ENCODE assay signal across 1 cellular context in the genomic region with DNA sequence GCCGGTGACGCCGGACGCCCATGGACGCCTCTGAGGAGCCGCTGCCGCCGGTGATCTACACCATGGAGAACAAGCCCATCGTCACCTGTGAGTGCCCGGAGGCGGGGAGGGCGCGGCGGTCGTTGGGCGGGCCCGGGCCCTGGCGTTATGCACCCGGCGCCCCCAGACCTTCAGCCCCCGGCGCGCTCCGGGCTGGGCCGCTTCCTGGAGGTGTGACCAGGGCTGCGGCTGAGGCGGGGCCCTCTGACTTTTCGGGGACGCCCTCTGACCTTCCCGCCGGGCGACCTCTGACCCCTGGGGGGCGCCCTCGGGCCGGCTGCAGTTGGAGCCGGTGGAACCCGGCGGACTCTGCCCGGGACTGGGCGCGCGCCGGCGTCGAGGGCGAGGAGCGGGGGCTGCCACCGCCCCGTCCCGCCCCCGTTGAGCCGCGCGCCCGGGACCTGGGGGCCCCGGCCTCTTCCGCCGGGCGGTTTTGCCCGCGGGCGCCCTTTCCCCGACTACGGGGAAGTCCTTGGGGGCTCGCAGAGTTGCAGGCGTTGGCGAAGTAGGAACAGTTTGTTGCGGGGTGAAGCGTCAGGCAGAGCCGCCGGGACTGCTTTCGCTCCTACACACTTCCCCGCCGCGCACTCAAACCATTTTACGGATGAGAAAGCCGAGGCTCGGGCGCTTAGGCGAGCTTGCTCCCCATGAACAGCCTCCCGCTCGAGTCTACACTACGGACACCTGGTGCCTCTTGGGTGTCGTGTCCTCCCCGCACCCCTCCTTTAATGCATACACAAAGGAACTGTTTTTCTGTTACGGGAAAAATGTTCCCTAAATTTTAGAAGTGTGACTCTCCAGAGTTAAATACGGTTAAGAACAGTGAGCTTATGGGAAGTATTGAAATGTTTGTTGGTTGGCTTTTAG.
TF ChIP-seq lines count a peak whose summit lies in the region.

No MANE protein-coding gene starts in this region.

TF ChIP-seq in HEK293, 187 proteins besides CTCF, POLR2A, EP300 and RAD21 (continued from another document and continues in another):
- TF ChIP-seq GFI1B (tag by site-specific recombination; IDR thresholded peaks at IDR 0.05) (no peak), ZNF112 (tag by site-specific recombination; IDR thresholded peaks at IDR 0.05) (no peak), ZNF138 (tag by site-specific recombination; IDR thresholded peaks at IDR 0.05; ENCODE audit: borderline replicate concordance) (no peak), ZNF48 (tag by site-specific recombination; IDR thresholded peaks at IDR 0.05) (no peak), OVOL3 (tag by site-specific recombination; IDR thresholded peaks at IDR 0.05) (no peak), KLF16 (tag by site-specific recombination; IDR thresholded peaks at IDR 0.05) (peak; percentile 26; the same call in 1 of the 2 replicates), SP3 (tag by site-specific recombination; IDR thresholded peaks at IDR 0.05) (peak; percentile 78), GLIS2 (tag by site-specific recombination; IDR thresholded peaks at IDR 0.05) (no peak), ZNF677 (tag by site-specific recombination; IDR thresholded peaks at IDR 0.05) (peak; percentile 52), ZNF132 (tag by site-specific recombination; IDR thresholded peaks at IDR 0.05; ENCODE audit: borderline replicate concordance) (no peak), ZNF24 (tag by site-specific recombination; IDR thresholded peaks at IDR 0.05) (no peak), ZNF16 (tag by site-specific recombination; IDR thresholded peaks at IDR 0.05; ENCODE audit: low read depth) (no peak), ZNF394 (tag by site-specific recombination; IDR thresholded peaks at IDR 0.05; ENCODE audit: borderline replicate concordance) (peak; percentile 22; the same call in 1 of the 2 replicates), ZNF561 (tag by site-specific recombination; IDR thresholded peaks at IDR 0.05; ENCODE audit: borderline replicate concordance) (peak; percentile 72; the same call in 1 of the 2 replicates), ZNF184 (tag by site-specific recombination; IDR thresholded peaks at IDR 0.05) (0 out of 2 replicates have a peak, but pooled peaks have one; percentile 21), IKZF3 (tag by site-specific recombination; IDR thresholded peaks at IDR 0.05) (peak; percentile 83), TCF7L2 (IDR thresholded peaks at IDR 0.05; ENCODE audit: borderline replicate concordance, low read depth, low read length) (no peak), ZNF600 (tag by site-specific recombination; IDR thresholded peaks at IDR 0.05) (no peak), ZNF140 (tag by site-specific recombination; IDR thresholded peaks at IDR 0.05) (no peak), TRIM28 (IDR thresholded peaks at IDR 0.05; ENCODE audit: borderline replicate concordance, low read length) (no peak), RBAK (tag by site-specific recombination; IDR thresholded peaks at IDR 0.05) (no peak), BCL11A (tag by site-specific recombination; IDR thresholded peaks at IDR 0.05; ENCODE audit: low read depth) (peak; percentile 75; the same call in 1 of the 2 replicates), OSR2 (tag by site-specific recombination; IDR thresholded peaks at IDR 0.05) (no peak), FEZF1 (tag by site-specific recombination; IDR thresholded peaks at IDR 0.05) (no peak), ZNF530 (tag by site-specific recombination; IDR thresholded peaks at IDR 0.05; ENCODE audit: low read depth) (no peak), ZNF274 (IDR thresholded peaks at IDR 0.05; ENCODE audit: low read length) (no peak), ZNF274 (tag by site-specific recombination; IDR thresholded peaks at IDR 0.05; ENCODE audit: borderline replicate concordance) (no peak), ZBTB17 (tag by site-specific recombination; IDR thresholded peaks at IDR 0.05) (no peak), ZBTB21 (tag by site-specific recombination; IDR thresholded peaks at IDR 0.05) (no peak), ZNF776 (tag by site-specific recombination; IDR thresholded peaks at IDR 0.05; ENCODE audit: borderline replicate concordance) (no peak), ZNF335 (tag by site-specific recombination; conservative IDR thresholded peaks at IDR 0.05) (no peak), ZEB2 (tag by site-specific recombination; IDR thresholded peaks at IDR 0.05) (peak; percentile 17; the same call in 1 of the 2 replicates), WT1 (tag by site-specific recombination; IDR thresholded peaks at IDR 0.05) (no peak), ZNF19 (tag by site-specific recombination; IDR thresholded peaks at IDR 0.05; ENCODE audit: low read depth) (no peak), ZNF585B (tag by site-specific recombination; IDR thresholded peaks at IDR 0.05) (no peak), ZNF791 (tag by site-specific recombination; IDR thresholded peaks at IDR 0.05) (no peak), ZSCAN23 (tag by site-specific recombination; IDR thresholded peaks at IDR 0.05) (no peak)
- TF ChIP-seq, protein P1, sequence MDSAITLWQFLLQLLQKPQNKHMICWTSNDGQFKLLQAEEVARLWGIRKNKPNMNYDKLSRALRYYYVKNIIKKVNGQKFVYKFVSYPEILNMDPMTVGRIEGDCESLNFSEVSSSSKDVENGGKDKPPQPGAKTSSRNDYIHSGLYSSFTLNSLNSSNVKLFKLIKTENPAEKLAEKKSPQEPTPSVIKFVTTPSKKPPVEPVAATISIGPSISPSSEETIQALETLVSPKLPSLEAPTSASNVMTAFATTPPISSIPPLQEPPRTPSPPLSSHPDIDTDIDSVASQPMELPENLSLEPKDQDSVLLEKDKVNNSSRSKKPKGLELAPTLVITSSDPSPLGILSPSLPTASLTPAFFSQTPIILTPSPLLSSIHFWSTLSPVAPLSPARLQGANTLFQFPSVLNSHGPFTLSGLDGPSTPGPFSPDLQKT (IDR thresholded peaks at IDR 0.05; ENCODE audit: borderline replicate concordance, low read depth, low read length) = no peak
- TF ChIP-seq, protein P2, sequence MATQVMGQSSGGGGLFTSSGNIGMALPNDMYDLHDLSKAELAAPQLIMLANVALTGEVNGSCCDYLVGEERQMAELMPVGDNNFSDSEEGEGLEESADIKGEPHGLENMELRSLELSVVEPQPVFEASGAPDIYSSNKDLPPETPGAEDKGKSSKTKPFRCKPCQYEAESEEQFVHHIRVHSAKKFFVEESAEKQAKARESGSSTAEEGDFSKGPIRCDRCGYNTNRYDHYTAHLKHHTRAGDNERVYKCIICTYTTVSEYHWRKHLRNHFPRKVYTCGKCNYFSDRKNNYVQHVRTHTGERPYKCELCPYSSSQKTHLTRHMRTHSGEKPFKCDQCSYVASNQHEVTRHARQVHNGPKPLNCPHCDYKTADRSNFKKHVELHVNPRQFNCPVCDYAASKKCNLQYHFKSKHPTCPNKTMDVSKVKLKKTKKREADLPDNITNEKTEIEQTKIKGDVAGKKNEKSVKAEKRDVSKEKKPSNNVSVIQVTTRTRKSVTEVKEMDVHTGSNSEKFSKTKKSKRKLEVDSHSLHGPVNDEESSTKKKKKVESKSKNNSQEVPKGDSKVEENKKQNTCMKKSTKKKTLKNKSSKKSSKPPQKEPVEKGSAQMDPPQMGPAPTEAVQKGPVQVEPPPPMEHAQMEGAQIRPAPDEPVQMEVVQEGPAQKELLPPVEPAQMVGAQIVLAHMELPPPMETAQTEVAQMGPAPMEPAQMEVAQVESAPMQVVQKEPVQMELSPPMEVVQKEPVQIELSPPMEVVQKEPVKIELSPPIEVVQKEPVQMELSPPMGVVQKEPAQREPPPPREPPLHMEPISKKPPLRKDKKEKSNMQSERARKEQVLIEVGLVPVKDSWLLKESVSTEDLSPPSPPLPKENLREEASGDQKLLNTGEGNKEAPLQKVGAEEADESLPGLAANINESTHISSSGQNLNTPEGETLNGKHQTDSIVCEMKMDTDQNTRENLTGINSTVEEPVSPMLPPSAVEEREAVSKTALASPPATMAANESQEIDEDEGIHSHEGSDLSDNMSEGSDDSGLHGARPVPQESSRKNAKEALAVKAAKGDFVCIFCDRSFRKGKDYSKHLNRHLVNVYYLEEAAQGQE (tag by site-specific recombination; IDR thresholded peaks at IDR 0.05) = no peak
- TF ChIP-seq, protein P3, sequence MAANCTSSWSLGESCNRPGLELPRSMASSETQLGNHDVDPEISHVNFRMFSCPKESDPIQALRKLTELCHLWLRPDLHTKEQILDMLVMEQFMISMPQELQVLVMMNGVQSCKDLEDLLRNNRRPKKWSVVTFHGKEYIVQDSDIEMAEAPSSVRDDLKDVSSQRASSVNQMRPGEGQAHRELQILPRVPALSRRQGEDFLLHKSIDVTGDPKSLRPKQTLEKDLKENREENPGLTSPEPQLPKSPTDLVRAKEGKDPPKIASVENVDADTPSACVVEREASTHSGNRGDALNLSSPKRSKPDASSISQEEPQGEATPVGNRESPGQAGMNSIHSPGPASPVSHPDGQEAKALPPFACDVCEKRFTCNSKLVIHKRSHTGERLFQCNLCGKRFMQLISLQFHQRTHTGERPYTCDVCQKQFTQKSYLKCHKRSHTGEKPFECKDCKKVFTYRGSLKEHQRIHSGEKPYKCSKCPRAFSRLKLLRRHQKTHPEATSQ (tag by site-specific recombination; IDR thresholded peaks at IDR 0.05) = no peak
- TF ChIP-seq, protein P4, sequence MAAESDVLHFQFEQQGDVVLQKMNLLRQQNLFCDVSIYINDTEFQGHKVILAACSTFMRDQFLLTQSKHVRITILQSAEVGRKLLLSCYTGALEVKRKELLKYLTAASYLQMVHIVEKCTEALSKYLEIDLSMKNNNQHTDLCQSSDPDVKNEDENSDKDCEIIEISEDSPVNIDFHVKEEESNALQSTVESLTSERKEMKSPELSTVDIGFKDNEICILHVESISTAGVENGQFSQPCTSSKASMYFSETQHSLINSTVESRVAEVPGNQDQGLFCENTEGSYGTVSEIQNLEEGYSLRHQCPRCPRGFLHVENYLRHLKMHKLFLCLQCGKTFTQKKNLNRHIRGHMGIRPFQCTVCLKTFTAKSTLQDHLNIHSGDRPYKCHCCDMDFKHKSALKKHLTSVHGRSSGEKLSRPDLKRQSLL (tag by site-specific recombination; IDR thresholded peaks at IDR 0.05) = no peak
- TF ChIP-seq, protein P5, sequence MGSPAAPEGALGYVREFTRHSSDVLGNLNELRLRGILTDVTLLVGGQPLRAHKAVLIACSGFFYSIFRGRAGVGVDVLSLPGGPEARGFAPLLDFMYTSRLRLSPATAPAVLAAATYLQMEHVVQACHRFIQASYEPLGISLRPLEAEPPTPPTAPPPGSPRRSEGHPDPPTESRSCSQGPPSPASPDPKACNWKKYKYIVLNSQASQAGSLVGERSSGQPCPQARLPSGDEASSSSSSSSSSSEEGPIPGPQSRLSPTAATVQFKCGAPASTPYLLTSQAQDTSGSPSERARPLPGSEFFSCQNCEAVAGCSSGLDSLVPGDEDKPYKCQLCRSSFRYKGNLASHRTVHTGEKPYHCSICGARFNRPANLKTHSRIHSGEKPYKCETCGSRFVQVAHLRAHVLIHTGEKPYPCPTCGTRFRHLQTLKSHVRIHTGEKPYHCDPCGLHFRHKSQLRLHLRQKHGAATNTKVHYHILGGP (tag by site-specific recombination; IDR thresholded peaks at IDR 0.05) = no peak
- TF ChIP-seq, protein P6, sequence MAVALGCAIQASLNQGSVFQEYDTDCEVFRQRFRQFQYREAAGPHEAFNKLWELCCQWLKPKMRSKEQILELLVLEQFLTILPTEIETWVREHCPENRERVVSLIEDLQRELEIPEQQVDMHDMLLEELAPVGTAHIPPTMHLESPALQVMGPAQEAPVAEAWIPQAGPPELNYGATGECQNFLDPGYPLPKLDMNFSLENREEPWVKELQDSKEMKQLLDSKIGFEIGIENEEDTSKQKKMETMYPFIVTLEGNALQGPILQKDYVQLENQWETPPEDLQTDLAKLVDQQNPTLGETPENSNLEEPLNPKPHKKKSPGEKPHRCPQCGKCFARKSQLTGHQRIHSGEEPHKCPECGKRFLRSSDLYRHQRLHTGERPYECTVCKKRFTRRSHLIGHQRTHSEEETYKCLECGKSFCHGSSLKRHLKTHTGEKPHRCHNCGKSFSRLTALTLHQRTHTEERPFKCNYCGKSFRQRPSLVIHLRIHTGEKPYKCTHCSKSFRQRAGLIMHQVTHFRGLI (tag by site-specific recombination; IDR thresholded peaks at IDR 0.05) = peak; percentile 67
- TF ChIP-seq, protein P7, sequence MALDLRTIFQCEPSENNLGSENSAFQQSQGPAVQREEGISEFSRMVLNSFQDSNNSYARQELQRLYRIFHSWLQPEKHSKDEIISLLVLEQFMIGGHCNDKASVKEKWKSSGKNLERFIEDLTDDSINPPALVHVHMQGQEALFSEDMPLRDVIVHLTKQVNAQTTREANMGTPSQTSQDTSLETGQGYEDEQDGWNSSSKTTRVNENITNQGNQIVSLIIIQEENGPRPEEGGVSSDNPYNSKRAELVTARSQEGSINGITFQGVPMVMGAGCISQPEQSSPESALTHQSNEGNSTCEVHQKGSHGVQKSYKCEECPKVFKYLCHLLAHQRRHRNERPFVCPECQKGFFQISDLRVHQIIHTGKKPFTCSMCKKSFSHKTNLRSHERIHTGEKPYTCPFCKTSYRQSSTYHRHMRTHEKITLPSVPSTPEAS (tag by site-specific recombination; IDR thresholded peaks at IDR 0.05) = no peak
- TF ChIP-seq, protein P8, sequence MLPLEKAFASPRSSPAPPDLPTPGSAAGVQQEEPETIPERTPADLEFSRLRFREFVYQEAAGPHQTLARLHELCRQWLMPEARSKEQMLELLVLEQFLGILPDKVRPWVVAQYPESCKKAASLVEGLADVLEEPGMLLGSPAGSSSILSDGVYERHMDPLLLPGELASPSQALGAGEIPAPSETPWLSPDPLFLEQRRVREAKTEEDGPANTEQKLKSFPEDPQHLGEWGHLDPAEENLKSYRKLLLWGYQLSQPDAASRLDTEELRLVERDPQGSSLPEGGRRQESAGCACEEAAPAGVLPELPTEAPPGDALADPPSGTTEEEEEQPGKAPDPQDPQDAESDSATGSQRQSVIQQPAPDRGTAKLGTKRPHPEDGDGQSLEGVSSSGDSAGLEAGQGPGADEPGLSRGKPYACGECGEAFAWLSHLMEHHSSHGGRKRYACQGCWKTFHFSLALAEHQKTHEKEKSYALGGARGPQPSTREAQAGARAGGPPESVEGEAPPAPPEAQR (tag by site-specific recombination; IDR thresholded peaks at IDR 0.05) = no peak
- TF ChIP-seq, protein P9, sequence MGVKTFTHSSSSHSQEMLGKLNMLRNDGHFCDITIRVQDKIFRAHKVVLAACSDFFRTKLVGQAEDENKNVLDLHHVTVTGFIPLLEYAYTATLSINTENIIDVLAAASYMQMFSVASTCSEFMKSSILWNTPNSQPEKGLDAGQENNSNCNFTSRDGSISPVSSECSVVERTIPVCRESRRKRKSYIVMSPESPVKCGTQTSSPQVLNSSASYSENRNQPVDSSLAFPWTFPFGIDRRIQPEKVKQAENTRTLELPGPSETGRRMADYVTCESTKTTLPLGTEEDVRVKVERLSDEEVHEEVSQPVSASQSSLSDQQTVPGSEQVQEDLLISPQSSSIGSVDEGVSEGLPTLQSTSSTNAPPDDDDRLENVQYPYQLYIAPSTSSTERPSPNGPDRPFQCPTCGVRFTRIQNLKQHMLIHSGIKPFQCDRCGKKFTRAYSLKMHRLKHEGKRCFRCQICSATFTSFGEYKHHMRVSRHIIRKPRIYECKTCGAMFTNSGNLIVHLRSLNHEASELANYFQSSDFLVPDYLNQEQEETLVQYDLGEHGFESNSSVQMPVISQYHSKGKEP (tag by site-specific recombination; IDR thresholded peaks at IDR 0.05) = no peak
